Comparison of ENCODE assay signal across 10 cellular contexts in genomic region chr9:133129001-133129799, GRCh38. TPM values are rescaled to one million over a fixed set of nuclear protein-coding genes. Genes with fewer than 3 reads are reported as not detected.
A peak's percentile ranks its signal among the peaks of the same experiment; 100 is the strongest.
DNase-seq lines count a peak whose midpoint lies in the region; ATAC-seq and TF ChIP-seq lines count a peak whose summit lies in the region.
"Had no signal": no experiment of that assay in that cellular context is flagged by ENCODE, and none has a peak within 500 bp of the region (broad histone marks: within the 10 kb centered on the region; RNA-seq: fewer than 3 reads in every experiment).

No MANE protein-coding gene starts in this region.

- H3K4me3 ChIP-seq in breast epithelium: peak overlapping the region in 2 of 3 donors; percentile 5 to 65
- no peak overlapping the region for H3K4me3 ChIP-seq in lung
- peak overlapping the region in 1 of 4 donors; percentile 25 for H3K4me3 ChIP-seq in upper lobe of left lung
- no peak overlapping the region for H3K4me3 ChIP-seq in HAP-1

- WGBS in lung, 2 donors: 71 to 85% methylated on average over 29 of the region's 29 CpGs
- WGBS in upper lobe of left lung, 2 donors: 76 to 84% methylated on average over 14 to 17 of the region's 29 CpGs

- no peaks in the 10 kb centered on the region for H3K27me3 Mint-ChIP-seq in MCF 10A (ENCODE audit: insufficient read depth, unreplicated experiment)

- intact Hi-C loops in breast epithelium (cut with DNase I; ENCODE audit: low total_unique reads) (no loop called here), MCF 10A (cut with micrococcal nuclease) (no loop called here)

- POLR2A ChIA-PET in MCF 10A (lab: Yijun Ruan, JAX): no interaction called here

- DNase-seq in breast epithelium (ENCODE audit: low spot score in 2 of 2): no peak
- no peak for DNase-seq in MCF 10A (ENCODE audit: unreplicated experiment)
- peak in 32 of 58 donors; percentile 21 to 79 (median 42) for DNase-seq in anterior cingulate cortex (lab: John Stamatoyannopoulos, UW)
- DNase-seq in lung (ENCODE audit: low spot score): no peak
- DNase-seq in upper lobe of left lung: peak; percentile 57 to 88
- no peak for DNase-seq in HAP-1 (ENCODE audit: low spot score in 2 of 2)
- DNase-seq in NCI-H524 (lab: John Stamatoyannopoulos, UW): no peak
- DNase-seq: aorta, NCI-H1436 treated with DMSO at 0.1 percent for 48 hours had no signal

- TF ChIP-seq CTCF in breast epithelium (IDR thresholded peaks at IDR 0.05): peak in 1 of 3 donors; percentile 35
- no peak for TF ChIP-seq CTCF in MCF 10A (IDR thresholded peaks at IDR 0.05; ENCODE audit: unreplicated experiment)
- TF ChIP-seq CTCF in lung (IDR thresholded peaks at IDR 0.05; ENCODE audit: control extremely low read depth, extremely low read depth): no peak
- TF ChIP-seq CTCF in upper lobe of left lung (IDR thresholded peaks at IDR 0.05): peak in 1 of 6 experiments; percentile 5

- H3K36me3 ChIP-seq in breast epithelium (no peaks in the 10 kb centered on the region), lung (ENCODE audit: control insufficient read depth in 2 of 2, insufficient read depth in 2 of 2, low read length in 2 of 2) (no peaks in the 10 kb centered on the region), upper lobe of left lung (no peaks in the 10 kb centered on the region), HAP-1 (replicated peaks) (no peaks in the 10 kb centered on the region; the same call in 1 of the 2 replicates)

- BruUV-seq in MCF 10A (replicated peaks; lab: Mats Ljungman, UMichigan): no TSS peak

- in situ Hi-C loops in HAP-1 (cut with MboI; ENCODE audit: low sequenced_read_pairs): no loop called here

- TF ChIP-seq POLR2A in breast epithelium (IDR thresholded peaks at IDR 0.05) (no peak), upper lobe of left lung (IDR thresholded peaks at IDR 0.05) (no peak)

- H3K27ac ChIP-seq in breast epithelium: peak overlapping the region; percentile 95 to 99
- H3K27ac ChIP-seq in lung (ENCODE audit: low read depth in 1 of 2, low read length in 1 of 2): peak overlapping the region; percentile 11 to 58
- peak overlapping the region; percentile 43 to 81 (median 78) for H3K27ac ChIP-seq in upper lobe of left lung

- peaks cover 6% of the 10 kb centered on the region for H3K36me3 Mint-ChIP-seq in MCF 10A (ENCODE audit: insufficient read depth, unreplicated experiment)

- TF ChIP-seq EP300 in upper lobe of left lung (IDR thresholded peaks at IDR 0.05): no peak

- ATAC-seq in lung (ENCODE audit: insufficient read depth, low FRiP score): no peak
- peak in 1 of 2 donors; percentile 7 for ATAC-seq in upper lobe of left lung (ENCODE audit: low FRiP score in 2 of 2)
- no peak for ATAC-seq in GM18502 (IDR thresholded peaks at IDR 0.05; ENCODE audit: poor library complexity, unreplicated experiment)

- H3K9me3 ChIP-seq in breast epithelium (no peaks in the 10 kb centered on the region), lung (ENCODE audit: control insufficient read depth in 2 of 2, insufficient read depth in 1 of 2, low read length in 1 of 2) (no peaks in the 10 kb centered on the region), upper lobe of left lung (no peaks in the 10 kb centered on the region), HAP-1 (no peaks in the 10 kb centered on the region)

- H3K9me3 Mint-ChIP-seq in MCF 10A (ENCODE audit: unreplicated experiment): no peaks in the 10 kb centered on the region

- H3K27me3 ChIP-seq in breast epithelium: no peaks in the 10 kb centered on the region
- no peaks in the 10 kb centered on the region for H3K27me3 ChIP-seq in lung (ENCODE audit: control insufficient read depth, insufficient read depth)
- no peaks in the 10 kb centered on the region for H3K27me3 ChIP-seq in upper lobe of left lung
- H3K27me3 ChIP-seq in HAP-1 (ENCODE audit: low read depth): no peaks in the 10 kb centered on the region

- H3K4me3 Mint-ChIP-seq in MCF 10A (ENCODE audit: unreplicated experiment): no peak overlapping the region

- H3K4me1 Mint-ChIP-seq in MCF 10A (ENCODE audit: insufficient read depth, unreplicated experiment): peaks cover 30% of the 10 kb centered on the region

- H3K27ac Mint-ChIP-seq in MCF 10A (ENCODE audit: low read depth, unreplicated experiment): no peak overlapping the region

- CTCF ChIA-PET in MCF 10A (lab: Yijun Ruan, JAX): interaction anchor here (1.2 to 1.4 kb wide), 2 partner anchors 15 to 18 kb away, joined by 3 to 5 read pairs; no protein-coding TSS in a partner anchor

- peaks cover 43 to 50% of the 10 kb centered on the region in 2 donors for H3K4me1 ChIP-seq in breast epithelium
- H3K4me1 ChIP-seq in lung (ENCODE audit: control insufficient read depth in 2 of 2, insufficient read depth in 2 of 2, low read length in 2 of 2): peaks cover 12 to 36% of the 10 kb centered on the region in 2 donors
- H3K4me1 ChIP-seq in upper lobe of left lung: peaks cover 52 to 72% (median 65%) of the 10 kb centered on the region in 4 donors
- H3K4me1 ChIP-seq in HAP-1: no peaks in the 10 kb centered on the region

RNA-seq across cellular contexts. Expression of gene RALGDS, which starts 8.2 kb away (rescaled TPM):
- total RNA-seq in breast epithelium: 10 to 100 TPM; 52.0 to 94.1 (median 79.3) TPM
- 14.2 and 15.4 TPM in 2 replicates for total RNA-seq in MCF 10A (2022)
- total RNA-seq in lung: 10 to 100 TPM; 60.7 to 61.1 TPM
- 100 to 1,000 TPM in 1 of 2 donors, 10 to 100 TPM in 1; 49.5 to 145 TPM for polyA plus RNA-seq in lung
- 100 to 1,000 TPM in 3 of 6 donors, 10 to 100 TPM in 3; 57.1 to 117 (median 88.9) TPM for total RNA-seq in upper lobe of left lung

RNA-seq across cellular contexts. Expression of gene GBGT1, which starts 34.5 kb away (rescaled TPM):
- total RNA-seq in breast epithelium (10 to 100 TPM; 14.8 to 21.3 (median 15.0) TPM), MCF 10A (2022) (not detected in 2 replicates), lung (10 to 100 TPM in 1 of 2 donors, 1 to 10 TPM in 1; 6.1 to 42.9 TPM), upper lobe of left lung (10 to 100 TPM in 5 of 6 donors, 1 to 10 TPM in 1; 9.1 to 71.2 (median 36.0) TPM)
- polyA plus RNA-seq in lung: 10 to 100 TPM; 14.8 to 31.6 TPM

Comparison
In these comparisons a context has a peak if more than half of its experiments do, and no peak if none do; other contexts are left out.
1. DNase-seq: peak in anterior cingulate cortex (32 of 58) and upper lobe of left lung (2 of 2); none in breast epithelium (0 of 2), MCF 10A (single experiment), lung (single experiment), HAP-1 (0 of 2) and NCI-H524 (0 of 2).
2. H3K27ac ChIP-seq: peak in every context shown above with its lines; median percentile 97 in breast epithelium; 78 in upper lobe of left lung; 34 in lung.
3. H3K4me3 ChIP-seq: peak in breast epithelium (2 of 3); none in lung (single experiment) and HAP-1 (single experiment).